In genomic region chr2:63861220-63861822, GRCh38 we compare ENCODE assay signal across 9 cellular contexts. TPM values are rescaled to one million over a fixed set of nuclear protein-coding genes. Genes with fewer than 3 reads are reported as not detected.
DNase-seq lines count a peak whose midpoint lies in the region; ATAC-seq and TF ChIP-seq lines count a peak whose summit lies in the region.
"Had no signal": no experiment of that assay in that cellular context is flagged by ENCODE, and none has a peak within 500 bp of the region (broad histone marks: within the 10 kb centered on the region; RNA-seq: fewer than 3 reads in every experiment).

No MANE protein-coding gene starts in this region.

- H3K36me3 Mint-ChIP-seq in activated naive CD8-positive, alpha-beta T cell treated with anti-CD3 and anti-CD28 coated beads, Interleukin-2, amount 10 ng/mL, durations not matched to agents 7 days and 5 days, result peaks cover 49% of the 10 kb centered on the region

- H3F3A ChIP-seq in smooth muscle cell (ENCODE audit: low read depth), result peaks cover 14% of the 10 kb centered on the region

- H3K27me3 ChIP-seq in RWPE2 (ENCODE audit: insufficient read depth, poor library complexity, severe bottlenecking) (no peaks in the 10 kb centered on the region), smooth muscle cell (ENCODE audit: low read depth) (no peaks in the 10 kb centered on the region)
- H3K27me3 ChIP-seq: BLaER1 treated with 17β-estradiol and CSF1 and Interleukin-3, amounts not matched to agents 10 nM and 100 nM had no signal

- H3K27ac ChIP-seq in RWPE2 (ENCODE audit: poor library complexity, severe bottlenecking), result peak overlapping the region; percentile 76
- no peak overlapping the region for H3K27ac ChIP-seq in smooth muscle cell (ENCODE audit: low read depth)
- H3K27ac ChIP-seq: BLaER1 treated with 17β-estradiol and CSF1 and Interleukin-3, amounts not matched to agents 10 nM and 100 nM had no signal

- peaks cover 78% of the 10 kb centered on the region for H3K36me3 ChIP-seq in RWPE2 (ENCODE audit: low read depth)
- H3K36me3 ChIP-seq in smooth muscle cell (ENCODE audit: low read depth), result peaks cover 41% of the 10 kb centered on the region

- H3K9me3 Mint-ChIP-seq in activated naive CD8-positive, alpha-beta T cell treated with anti-CD3 and anti-CD28 coated beads, Interleukin-2, amount 10 ng/mL, durations not matched to agents 7 days and 5 days, result no peaks in the 10 kb centered on the region

- TF ChIP-seq CTCF in RWPE2 (IDR thresholded peaks at IDR 0.05; ENCODE audit: poor library complexity, severe bottlenecking) (peak; percentile 74), smooth muscle cell (IDR thresholded peaks at IDR 0.05; ENCODE audit: borderline replicate concordance, insufficient read depth, poor library complexity, severe bottlenecking) (peak; percentile 60)

- intact Hi-C loops in left cardiac atrium (cut with DNase I), result loop anchor here (5.0 kb wide), 1 partner anchor 169 kb away; no protein-coding TSS in a partner anchor

- peaks cover 29% of the 10 kb centered on the region for H3K4me1 Mint-ChIP-seq in activated naive CD8-positive, alpha-beta T cell treated with anti-CD3 and anti-CD28 coated beads, Interleukin-2, amount 10 ng/mL, durations not matched to agents 7 days and 5 days

- peaks cover 78% of the 10 kb centered on the region for H3K79me2 ChIP-seq in smooth muscle cell (ENCODE audit: low read depth)

- H3K27ac Mint-ChIP-seq in activated naive CD8-positive, alpha-beta T cell treated with anti-CD3 and anti-CD28 coated beads, Interleukin-2, amount 10 ng/mL, durations not matched to agents 7 days and 5 days, result no peak overlapping the region

- WGBS in smooth muscle cell (ENCODE audit: low lambda C conversion rate), result 62% methylated on average over 6 of the region's 6 CpGs

- H3K4me3 ChIP-seq in RWPE2 (ENCODE audit: severe bottlenecking) (no peak overlapping the region), smooth muscle cell (no peak overlapping the region)
- H3K4me3 ChIP-seq: BLaER1 treated with 17β-estradiol and CSF1 and Interleukin-3, amounts not matched to agents 10 nM and 100 nM had no signal

- no peaks in the 10 kb centered on the region for H3K9me3 ChIP-seq in RWPE2 (ENCODE audit: severe bottlenecking)
- H3K9me3 ChIP-seq in smooth muscle cell (replicated peaks; ENCODE audit: low read depth), result no peaks in the 10 kb centered on the region
- H3K9me3 ChIP-seq: BLaER1 treated with 17β-estradiol and CSF1 and Interleukin-3, amounts not matched to agents 10 nM and 100 nM had no signal

- no peak overlapping the region for H3K9ac ChIP-seq in smooth muscle cell (ENCODE audit: low read depth)
- H3K9ac ChIP-seq: BLaER1 treated with 17β-estradiol and CSF1 and Interleukin-3, amounts not matched to agents 10 nM and 100 nM had no signal

- ATAC-seq in HG03280 (IDR thresholded peaks at IDR 0.05; ENCODE audit: unreplicated experiment), result peak; percentile 60
- ATAC-seq in RWPE2 (ENCODE audit: low read depth), result no peak
- no peak for ATAC-seq in activated naive CD8-positive, alpha-beta T cell treated with anti-CD3 and anti-CD28 coated beads, Interleukin-2, amount 10 ng/mL, durations not matched to agents 7 days and 5 days (ENCODE audit: low read depth)
- ATAC-seq in left cardiac atrium, result peak; percentile 46 to 80
- ATAC-seq in HG02763 (IDR thresholded peaks at IDR 0.05; ENCODE audit: unreplicated experiment), result no peak

- peaks cover 79% of the 10 kb centered on the region for H4K20me1 ChIP-seq in smooth muscle cell (ENCODE audit: low read depth)

- peak; percentile 11 for DNase-seq in NCI-H1436 (lab: John Stamatoyannopoulos, UW)
- DNase-seq in NCI-H1436 treated with DMSO at 0.1 percent for 48 hours (lab: John Stamatoyannopoulos, UW), result no peak
- DNase-seq in RWPE2 (ENCODE audit: low spot score), result no peak
- DNase-seq in activated naive CD8-positive, alpha-beta T cell treated with anti-CD3 and anti-CD28 coated beads, Interleukin-2, amount 10 ng/mL, durations not matched to agents 7 days and 5 days, result peak; percentile 34
- DNase-seq in left cardiac atrium, result peak; percentile 53
- no peak for DNase-seq in smooth muscle cell (lab: John Stamatoyannopoulos, UW; ENCODE audit: unreplicated experiment)

- H3K27me3 Mint-ChIP-seq in activated naive CD8-positive, alpha-beta T cell treated with anti-CD3 and anti-CD28 coated beads, Interleukin-2, amount 10 ng/mL, durations not matched to agents 7 days and 5 days, result no peaks in the 10 kb centered on the region

- no peak overlapping the region for H2AFZ ChIP-seq in smooth muscle cell (ENCODE audit: low read depth)

- POLR2A ChIA-PET in activated naive CD8-positive, alpha-beta T cell treated with anti-CD3 and anti-CD28 coated beads, Interleukin-2, amount 10 ng/mL, durations not matched to agents 7 days and 5 days (lab: Charles Lee), result interaction anchor here (0.6 to 13.7 kb wide), 7 partner anchors 10 to 500 kb away, joined by 3 to 286 read pairs (median 4); partner anchors contain the start of genes MDH1, UGP2 and WDPCP

- no peak overlapping the region for H3K4me3 Mint-ChIP-seq in activated naive CD8-positive, alpha-beta T cell treated with anti-CD3 and anti-CD28 coated beads, Interleukin-2, amount 10 ng/mL, durations not matched to agents 7 days and 5 days

- H3K4me2 ChIP-seq in smooth muscle cell, result no peak overlapping the region
- H3K4me2 ChIP-seq: BLaER1 treated with 17β-estradiol and CSF1 and Interleukin-3, amounts not matched to agents 10 nM and 100 nM had no signal

- H3K4me1 ChIP-seq in RWPE2 (ENCODE audit: insufficient read depth, poor library complexity, severe bottlenecking) (peaks cover 29% of the 10 kb centered on the region), smooth muscle cell (ENCODE audit: low read depth) (no peaks in the 10 kb centered on the region)

RNA-seq across cellular contexts. Expression of gene UGP2, which starts 19.6 kb away (rescaled TPM):
- 100 to 1,000 TPM; 127 to 139 TPM for total RNA-seq in activated naive CD8-positive, alpha-beta T cell treated with anti-CD3 and anti-CD28 coated beads, Interleukin-2, amount 10 ng/mL, durations not matched to agents 7 days and 5 days
- 100 to 1,000 TPM; 303 TPM for total RNA-seq in left cardiac atrium
- 211 and 238 TPM in 2 replicates for total RNA-seq in smooth muscle cell
- 156 and 171 TPM in 2 replicates for polyA plus RNA-seq in smooth muscle cell

Comparison
In these comparisons a context has a peak if more than half of its experiments do, and no peak if none do; other contexts are left out.
1. DNase-seq: peak in NCI-H1436 (single experiment), activated naive CD8-positive, alpha-beta T cell treated with anti-CD3 and anti-CD28 coated beads, Interleukin-2, amount 10 ng/mL, durations not matched to agents 7 days and 5 days (single experiment) and left cardiac atrium (single experiment); none in NCI-H1436 treated with DMSO at 0.1 percent for 48 hours (single experiment), RWPE2 (single experiment) and smooth muscle cell (single experiment).
2. ATAC-seq: peak in HG03280 (single experiment) and left cardiac atrium (2 of 2); none in RWPE2 (single experiment), activated naive CD8-positive, alpha-beta T cell treated with anti-CD3 and anti-CD28 coated beads, Interleukin-2, amount 10 ng/mL, durations not matched to agents 7 days and 5 days (single experiment) and HG02763 (single experiment).